ENCODE assay signal across 28 cellular contexts in the genomic region with DNA sequence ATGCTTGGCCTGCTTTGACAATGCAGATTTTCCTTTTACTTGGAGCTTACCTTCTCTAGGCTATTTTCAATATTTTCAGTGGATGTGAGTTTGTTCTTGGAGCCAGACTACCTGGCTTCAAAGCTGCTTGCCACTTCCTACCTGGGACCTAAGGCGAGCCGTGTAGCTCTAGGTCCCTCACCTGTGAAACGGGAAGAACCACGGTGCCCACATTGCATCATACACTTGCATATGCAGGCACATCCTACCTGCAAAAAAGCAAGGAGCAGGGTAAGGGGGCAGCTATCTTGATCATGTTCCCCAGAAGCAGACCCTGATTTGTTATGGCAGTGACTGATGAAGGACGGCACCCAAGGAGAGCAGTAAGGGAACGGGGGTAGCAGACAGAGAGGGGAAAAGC. TPM values are rescaled to one million over a fixed set of nuclear protein-coding genes. Genes with fewer than 3 reads are reported as not detected.
DNase-seq lines count a peak whose midpoint lies in the region; ATAC-seq and TF ChIP-seq lines count a peak whose summit lies in the region.
"Had no signal": no experiment of that assay in that cellular context is flagged by ENCODE, and none has a peak within 500 bp of the region (broad histone marks: within the 10 kb centered on the region; RNA-seq: fewer than 3 reads in every experiment).

No MANE protein-coding gene starts in this region.

- H3K27me3 Mint-ChIP-seq in CD8-positive, alpha-beta memory T cell: no peaks in the 10 kb centered on the region
- H3K27me3 Mint-ChIP-seq in effector memory CD8-positive, alpha-beta T cell: no peaks in the 10 kb centered on the region
- peaks cover 3% of the 10 kb centered on the region for H3K27me3 Mint-ChIP-seq in activated CD4-positive, alpha-beta T cell treated with anti-CD3 and anti-CD28 coated beads, Interleukin-2, amount 10 ng/mL, durations not matched to agents 24 days and 14 days
- H3K27me3 Mint-ChIP-seq: activated CD4-positive, alpha-beta T cell treated with anti-CD3 and anti-CD28 coated beads for 36 hours had no signal

- no peak overlapping the region for H3K27ac ChIP-seq in CD8-positive, alpha-beta memory T cell (ENCODE audit: low read depth, low read length)
- H3K27ac ChIP-seq in PC-9 (peak overlapping the region; percentile 98), stomach (peak overlapping the region in 4 of 5 donors; percentile 29 to 86 (median 52)), heart right ventricle (no peak overlapping the region)
- H3K27ac ChIP-seq: neutrophil, vagina had no signal

- peak in 1 of 5 donors; percentile 4 for DNase-seq in CD8-positive, alpha-beta memory T cell
- DNase-seq in PC-9: peak in 1 of 2 experiments; percentile 57
- no peak for DNase-seq in effector memory CD8-positive, alpha-beta T cell
- DNase-seq in stomach: no peak
- no peak for DNase-seq in GM20000 (ENCODE audit: low spot score)
- DNase-seq in heart right ventricle: no peak
- DNase-seq in activated CD4-positive, alpha-beta T cell treated with anti-CD3 and anti-CD28 coated beads, Interleukin-2, amount 10 ng/mL, durations not matched to agents 24 days and 14 days: no peak
- DNase-seq: activated CD4-positive, alpha-beta T cell treated with anti-CD3 and anti-CD28 coated beads for 36 hours; activated CD8-positive, alpha-beta memory T cell treated with anti-CD3 and anti-CD28 coated beads for 24 hours; activated naive CD4-positive, alpha-beta T cell treated with Interleukin-2 at 50 U/mL for 16 hours; activated T-cell treated with anti-CD3 and anti-CD28 coated beads, Interleukin-2, amount 50 U/mL, for 1 hour; CD8-positive, alpha-beta T cell; DMS53; GF-D8; KG1; kidney glomerular epithelial cell; NCI-H1417 treated with DMSO at 0.1 percent for 48 hours; NCI-H524; substantia nigra; T-helper 2 cell had no signal

- peak overlapping the region; percentile 75 for H3K4me2 ChIP-seq in PC-9

- no peaks in the 10 kb centered on the region for H3K9me3 ChIP-seq in CD8-positive, alpha-beta memory T cell (ENCODE audit: low read length)
- H3K9me3 ChIP-seq in PC-9 (ENCODE audit: insufficient read depth, low read depth) (no peaks in the 10 kb centered on the region), stomach (no peaks in the 10 kb centered on the region), heart right ventricle (no peaks in the 10 kb centered on the region)
- H3K9me3 ChIP-seq: neutrophil, vagina had no signal

- no peak overlapping the region for H2AFZ ChIP-seq in PC-9

- H3F3A ChIP-seq in PC-9 (ENCODE audit: insufficient read depth, low read depth): peaks cover 57% of the 10 kb centered on the region

- TF ChIP-seq POLR2A in stomach (IDR thresholded peaks at IDR 0.05): no peak

- H3K4me3 ChIP-seq in CD8-positive, alpha-beta memory T cell (ENCODE audit: low read length): no peak overlapping the region
- H3K4me3 ChIP-seq in PC-9 (peak overlapping the region; percentile 39; the same call in 1 of the 2 replicates), stomach (no peak overlapping the region), heart right ventricle (no peak overlapping the region)
- H3K4me3 ChIP-seq: lung, vagina had no signal

- no peaks in the 10 kb centered on the region for H3K9me3 Mint-ChIP-seq in CD8-positive, alpha-beta memory T cell
- no peaks in the 10 kb centered on the region for H3K9me3 Mint-ChIP-seq in effector memory CD8-positive, alpha-beta T cell
- no peaks in the 10 kb centered on the region for H3K9me3 Mint-ChIP-seq in activated CD4-positive, alpha-beta T cell treated with anti-CD3 and anti-CD28 coated beads, Interleukin-2, amount 10 ng/mL, durations not matched to agents 24 days and 14 days
- H3K9me3 Mint-ChIP-seq: CD8-positive, alpha-beta T cell had no signal

- TF ChIP-seq EP300 in stomach (IDR thresholded peaks at IDR 0.05): no peak

- no peaks in the 10 kb centered on the region for H4K20me1 ChIP-seq in PC-9 (ENCODE audit: insufficient read depth)

- no peaks in the 10 kb centered on the region for H3K36me3 Mint-ChIP-seq in CD8-positive, alpha-beta memory T cell
- H3K36me3 Mint-ChIP-seq in effector memory CD8-positive, alpha-beta T cell (ENCODE audit: insufficient read depth): no peaks in the 10 kb centered on the region
- H3K36me3 Mint-ChIP-seq in activated CD4-positive, alpha-beta T cell treated with anti-CD3 and anti-CD28 coated beads, Interleukin-2, amount 10 ng/mL, durations not matched to agents 24 days and 14 days (ENCODE audit: low read depth): no peaks in the 10 kb centered on the region
- H3K36me3 Mint-ChIP-seq: CD8-positive, alpha-beta T cell had no signal

- H3K27ac Mint-ChIP-seq in CD8-positive, alpha-beta memory T cell: peak overlapping the region in 6 of 8 donors; percentile 10 to 79 (median 40)
- peak overlapping the region; percentile 85 to 90 for H3K27ac Mint-ChIP-seq in effector memory CD8-positive, alpha-beta T cell
- no peak overlapping the region for H3K27ac Mint-ChIP-seq in activated CD4-positive, alpha-beta T cell treated with anti-CD3 and anti-CD28 coated beads, Interleukin-2, amount 10 ng/mL, durations not matched to agents 24 days and 14 days
- H3K27ac Mint-ChIP-seq: activated CD4-positive, alpha-beta T cell treated with anti-CD3 and anti-CD28 coated beads for 36 hours had no signal

- H3K4me1 Mint-ChIP-seq in CD8-positive, alpha-beta memory T cell: peaks cover 34 to 42% (median 39%) of the 10 kb centered on the region in 3 donors
- H3K4me1 Mint-ChIP-seq in effector memory CD8-positive, alpha-beta T cell (ENCODE audit: low read depth in 2 of 2): peaks cover 38 to 39% of the 10 kb centered on the region in 2 donors
- peaks cover 20% of the 10 kb centered on the region for H3K4me1 Mint-ChIP-seq in activated CD4-positive, alpha-beta T cell treated with anti-CD3 and anti-CD28 coated beads, Interleukin-2, amount 10 ng/mL, durations not matched to agents 24 days and 14 days

- no peaks in the 10 kb centered on the region for H3K27me3 ChIP-seq in CD8-positive, alpha-beta memory T cell (ENCODE audit: insufficient read depth, low read length, poor library complexity, severe bottlenecking)
- H3K27me3 ChIP-seq in PC-9 (ENCODE audit: insufficient read depth, low read depth) (no peaks in the 10 kb centered on the region), stomach (no peaks in the 10 kb centered on the region), heart right ventricle (no peaks in the 10 kb centered on the region)
- H3K27me3 ChIP-seq: vagina had no signal

- CTCF ChIA-PET in CD8-positive, alpha-beta memory T cell (lab: Charles Lee): no interaction called here
- CTCF ChIA-PET in PC-9 (lab: Charles Lee): interaction anchor here (1.2 to 1.4 kb wide), 2 partner anchors 13 to 37 kb away, joined by 3 to 6 read pairs; no protein-coding TSS in a partner anchor

- H3K36me3 ChIP-seq in CD8-positive, alpha-beta memory T cell (ENCODE audit: insufficient read depth, low read length): no peaks in the 10 kb centered on the region
- no peaks in the 10 kb centered on the region for H3K36me3 ChIP-seq in PC-9 (ENCODE audit: low read depth)
- no peaks in the 10 kb centered on the region for H3K36me3 ChIP-seq in stomach
- H3K36me3 ChIP-seq in heart right ventricle: no peaks in the 10 kb centered on the region
- H3K36me3 ChIP-seq: neutrophil, vagina had no signal

- ATAC-seq in effector memory CD8-positive, alpha-beta T cell (replicated peaks): no peak
- no peak for ATAC-seq in heart right ventricle
- ATAC-seq: activated CD4-positive, alpha-beta T cell treated with anti-CD3 and anti-CD28 coated beads for 36 hours; CD8-positive, alpha-beta T cell had no signal

- TSS peak; percentile 44 for BruUV-seq in PC-9 (replicated peaks; lab: Mats Ljungman, UMichigan)

- 81 to 96% (median 92%) methylated on average over 6 of the region's 6 CpGs for WGBS in stomach, 5 donors
- 97% methylated on average over 6 of the region's 6 CpGs for WGBS in heart right ventricle, 2 donors

- no peaks in the 10 kb centered on the region for H3K9me2 ChIP-seq in PC-9 (ENCODE audit: insufficient read depth)

- intact Hi-C loops in PC-9 (cut with micrococcal nuclease; ENCODE audit: unreplicated experiment): loop anchor here (5.0 kb wide), 1 partner anchor 728 kb away; no protein-coding TSS in a partner anchor
- intact Hi-C loops in stomach (cut with DNase I; ENCODE audit: low total_unique reads): no loop called here
- intact Hi-C loops in heart right ventricle (cut with DNase I): no loop called here
- intact Hi-C loops in activated CD4-positive, alpha-beta T cell treated with anti-CD3 and anti-CD28 coated beads, Interleukin-2, amount 10 ng/mL, durations not matched to agents 24 days and 14 days (cut with micrococcal nuclease): no loop called here

- peaks cover 40% of the 10 kb centered on the region for H3K79me2 ChIP-seq in PC-9 (ENCODE audit: low read depth)

- H3K4me1 ChIP-seq in CD8-positive, alpha-beta memory T cell (ENCODE audit: insufficient read depth, low read length): peaks cover 26% of the 10 kb centered on the region
- peaks cover 75% of the 10 kb centered on the region for H3K4me1 ChIP-seq in PC-9 (replicated peaks; ENCODE audit: insufficient read depth)
- peaks cover 21 to 45% (median 34%) of the 10 kb centered on the region in 4 donors for H3K4me1 ChIP-seq in stomach
- H3K4me1 ChIP-seq in heart right ventricle: peaks cover 0 to 15% (median 0%) of the 10 kb centered on the region in 9 donors

- POLR2A ChIA-PET in CD8-positive, alpha-beta memory T cell (lab: Charles Lee): no interaction called here
- POLR2A ChIA-PET in PC-9 (lab: Charles Lee; ENCODE audit: unreplicated experiment): interaction anchor here (0.6 to 1.0 kb wide), 6 partner anchors 11 to 957 kb away, joined by 3 to 17 read pairs (median 6); a partner anchor contains a TSS

- TF ChIP-seq CTCF in PC-9 (conservative IDR thresholded peaks at IDR 0.05): no peak
- no peak for TF ChIP-seq CTCF in stomach (IDR thresholded peaks at IDR 0.05)
- no peak for TF ChIP-seq CTCF in GM20000 (IDR thresholded peaks at IDR 0.05; ENCODE audit: extremely low read depth, missing control alignments)
- TF ChIP-seq CTCF in heart right ventricle (IDR thresholded peaks at IDR 0.05): no peak

- H3K4me3 Mint-ChIP-seq in CD8-positive, alpha-beta memory T cell: no peak overlapping the region
- peak overlapping the region; percentile 7 to 24 for H3K4me3 Mint-ChIP-seq in effector memory CD8-positive, alpha-beta T cell
- H3K4me3 Mint-ChIP-seq in activated CD4-positive, alpha-beta T cell treated with anti-CD3 and anti-CD28 coated beads, Interleukin-2, amount 10 ng/mL, durations not matched to agents 24 days and 14 days: no peak overlapping the region
- H3K4me3 Mint-ChIP-seq: activated CD4-positive, alpha-beta T cell treated with anti-CD3 and anti-CD28 coated beads for 36 hours; CD8-positive, alpha-beta T cell had no signal

RNA-seq across cellular contexts. Expression of a gene that starts 27.0 kb away (rescaled TPM):
- 100 to 1,000 TPM; 174 to 184 TPM for total RNA-seq in CD8-positive, alpha-beta memory T cell
- polyA plus RNA-seq in CD8-positive, alpha-beta memory T cell: 40.3 TPM
- total RNA-seq in PC-9 (2021): 411 and 443 TPM in 2 replicates
- total RNA-seq in stomach: 100 to 1,000 TPM; 145 to 518 (median 261) TPM
- polyA plus RNA-seq in stomach: 100 to 1,000 TPM in 2 of 3 donors, 10 to 100 TPM in 1; 80.2 to 123 (median 114) TPM
- 100 to 1,000 TPM; 252 to 409 (median 329) TPM for total RNA-seq in heart right ventricle
- 100 to 1,000 TPM; 225 to 329 TPM for polyA plus RNA-seq in heart right ventricle
- total RNA-seq in activated CD4-positive, alpha-beta T cell treated with anti-CD3 and anti-CD28 coated beads, Interleukin-2, amount 10 ng/mL, durations not matched to agents 24 days and 14 days: 155 and 161 TPM in 2 replicates

RNA-seq across cellular contexts. Expression of a gene that starts 43.3 kb away (rescaled TPM):
- not detected for total RNA-seq in CD8-positive, alpha-beta memory T cell
- polyA plus RNA-seq in CD8-positive, alpha-beta memory T cell: not detected
- total RNA-seq in PC-9 (2021): not detected in 2 replicates
- under 1 TPM in 1 of 5 donors, not detected in 4; 0.37 TPM for total RNA-seq in stomach
- 1 to 10 TPM in 2 of 3 donors, under 1 TPM in 1; 0.25 to 1.8 (median 1.8) TPM for polyA plus RNA-seq in stomach
- total RNA-seq in heart right ventricle: not detected
- polyA plus RNA-seq in heart right ventricle: not detected
- total RNA-seq in activated CD4-positive, alpha-beta T cell treated with anti-CD3 and anti-CD28 coated beads, Interleukin-2, amount 10 ng/mL, durations not matched to agents 24 days and 14 days: not detected in 2 replicates
- total RNA-seq: activated CD4-positive, alpha-beta T cell treated with anti-CD3 and anti-CD28 coated beads for 36 hours; bronchial epithelial cell; CD8-positive, alpha-beta T cell; H1; HT-29; SK-MEL-5; skeletal muscle tissue; vagina had no signal
- polyA plus RNA-seq: H1 had no signal

Comparison
In these comparisons a context has a peak if more than half of its experiments do, and no peak if none do; other contexts are left out.
1. H3K27ac ChIP-seq: peak in PC-9 (single experiment) and stomach (4 of 5); none in CD8-positive, alpha-beta memory T cell (single experiment) and heart right ventricle (0 of 10).
2. H3K4me3 Mint-ChIP-seq: peak in effector memory CD8-positive, alpha-beta T cell (2 of 2); none in CD8-positive, alpha-beta memory T cell (0 of 7) and activated CD4-positive, alpha-beta T cell treated with anti-CD3 and anti-CD28 coated beads, Interleukin-2, amount 10 ng/mL, durations not matched to agents 24 days and 14 days (single experiment).